Comparison of ENCODE assay signal across 16 cellular contexts in genomic region chr2:240291337-240291751, GRCh38.
"Had no signal": no experiment of that assay in that cellular context is flagged by ENCODE, and none has a peak within 500 bp of the region (broad histone marks: within the 10 kb centered on the region; RNA-seq: fewer than 3 reads in every experiment).

No MANE protein-coding gene starts in this region.

- H3K27ac Mint-ChIP-seq: activated T-helper 2 cell treated with anti-CD3 and anti-CD28 coated beads, Interferon-gamma antibody, Interleukin-2, Interleukin-4, amounts not matched to agents 10 μg/mL and 5 μg/mL and 100 μg/mL, durations not matched to agents 14 hours and 24 hours and 36 hours had no signal

- H3K9me3 ChIP-seq: esophagus squamous epithelium, lower lobe of right lung, transverse colon, vagina had no signal

- H3K4me3 ChIP-seq: esophagus squamous epithelium, hepatocyte, lower lobe of right lung, skin epidermis, transverse colon, vagina had no signal

- H3K4me2 ChIP-seq: hepatocyte had no signal

- H3K4me1 ChIP-seq: esophagus squamous epithelium, lower lobe of right lung, transverse colon, vagina had no signal

- DNase-seq: activated CD4-positive, alpha-beta T cell treated with anti-CD3 and anti-CD28 coated beads, Interleukin-2, amount 50 U/mL, for 1 hour; activated CD4-positive, CD25-positive, alpha-beta regulatory T cell; activated naive CD4-positive, alpha-beta T cell treated with anti-CD3 and anti-CD28 coated beads, Interleukin-2, amount 50 U/mL, for 16 hours; activated T-cell treated with anti-CD3 and anti-CD28 coated beads, Interleukin-2, amount 50 U/mL, for 1 hour; caudate nucleus; esophagus squamous epithelium; lower lobe of right lung; retina; stimulated activated CD4-positive, alpha-beta T cell treated with anti-CD3 and anti-CD28 coated beads, Interleukin-4, amount 100 ng/mL, for 24 hours; stimulated activated naive CD4-positive, alpha-beta T cell; T-helper 2 cell; transverse colon had no signal

- H3K9me3 Mint-ChIP-seq: activated T-helper 2 cell treated with anti-CD3 and anti-CD28 coated beads, Interferon-gamma antibody, Interleukin-2, Interleukin-4, amounts not matched to agents 10 μg/mL and 5 μg/mL and 100 μg/mL, durations not matched to agents 14 hours and 24 hours and 36 hours had no signal

- H3K36me3 ChIP-seq: esophagus squamous epithelium, lower lobe of right lung, transverse colon, vagina had no signal

- ATAC-seq: lower lobe of right lung had no signal

- H3K79me2 ChIP-seq: hepatocyte had no signal

- H3K27me3 ChIP-seq: hepatocyte, transverse colon, vagina had no signal

- H3K27ac ChIP-seq: esophagus squamous epithelium, hepatocyte, lower lobe of right lung, skin epidermis, transverse colon, vagina had no signal

- H2AFZ ChIP-seq: hepatocyte had no signal
